Comparison of ENCODE assay signal across 33 cellular contexts in the genomic region with DNA sequence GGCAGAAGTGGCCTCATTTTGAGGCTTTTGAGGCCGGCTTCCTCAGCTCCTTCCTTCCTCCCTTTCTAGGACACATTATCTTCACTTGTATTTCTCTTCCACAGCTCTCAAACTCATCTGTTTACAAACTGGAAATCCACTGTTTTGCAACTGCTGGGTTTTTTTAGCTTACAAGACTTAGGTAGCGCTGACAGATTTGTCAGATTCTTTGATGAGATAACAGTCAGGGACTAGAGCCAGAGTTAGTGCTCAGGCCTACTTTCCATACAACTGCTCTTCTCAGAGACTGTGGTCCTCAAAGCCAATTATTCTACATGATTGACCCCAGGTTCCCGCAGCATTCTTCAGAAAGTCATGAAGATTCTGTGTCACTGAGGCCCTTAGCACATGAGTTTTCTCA. TPM values are rescaled to one million over a fixed set of nuclear protein-coding genes. Genes with fewer than 3 reads are reported as not detected.
"Had no signal": no experiment of that assay in that cellular context is flagged by ENCODE, and none has a peak within 500 bp of the region (broad histone marks: within the 10 kb centered on the region; RNA-seq: fewer than 3 reads in every experiment).

No MANE protein-coding gene starts in this region.

- H3K4me3 Mint-ChIP-seq: dendritic cell treated with granulocyte-macrophage colony-stimulating factor and Interleukin-4, amounts not matched to agents 40 ng/mL and 50 ng/mL, for 4 days; immature natural killer cell; memory B cell; mesothelial cell of epicardium; naive B cell; natural killer cell treated with Interleukin-12 subunit alpha and Interleukin-12 subunit beta and Interleukin-15 and Interleukin-18, amount 100 ng/mL, for 72 hours; neural crest cell; stimulated activated effector memory CD8-positive, alpha-beta T cell treated with anti-CD3 and anti-CD28 coated beads, Interleukin-12 subunit alpha, Interleukin-12 subunit beta, amount 100 ng/mL, for 72 hours had no signal

- H3K9me3 Mint-ChIP-seq: dendritic cell treated with granulocyte-macrophage colony-stimulating factor and Interleukin-4, amounts not matched to agents 40 ng/mL and 50 ng/mL, for 4 days; immature natural killer cell; memory B cell; mesothelial cell of epicardium; naive B cell; natural killer cell treated with Interleukin-12 subunit alpha and Interleukin-12 subunit beta and Interleukin-15 and Interleukin-18, amount 100 ng/mL, for 72 hours; neural crest cell; stimulated activated effector memory CD8-positive, alpha-beta T cell treated with anti-CD3 and anti-CD28 coated beads, Interleukin-12 subunit alpha, Interleukin-12 subunit beta, amount 100 ng/mL, for 72 hours had no signal

- H3K27ac ChIP-seq: colonic mucosa, esophagus muscularis mucosa, foreskin keratinocyte, gastroesophageal sphincter, heart right ventricle, psoas muscle, sigmoid colon, stomach, thyroid gland had no signal

- H3K4me3 ChIP-seq: colonic mucosa, esophagus muscularis mucosa, gastroesophageal sphincter, heart right ventricle, lung, mucosa of descending colon, psoas muscle, sigmoid colon, stomach, thyroid gland had no signal

- H3K36me3 Mint-ChIP-seq: immature natural killer cell; memory B cell; mesothelial cell of epicardium; naive B cell; natural killer cell treated with Interleukin-12 subunit alpha and Interleukin-12 subunit beta and Interleukin-15 and Interleukin-18, amount 100 ng/mL, for 72 hours; stimulated activated effector memory CD8-positive, alpha-beta T cell treated with anti-CD3 and anti-CD28 coated beads, Interleukin-12 subunit alpha, Interleukin-12 subunit beta, amount 100 ng/mL, for 72 hours had no signal

- H3K4me1 ChIP-seq: colonic mucosa, foreskin keratinocyte, heart right ventricle, psoas muscle, thyroid gland had no signal

- H3K4me1 Mint-ChIP-seq: immature natural killer cell; memory B cell; mesothelial cell of epicardium; stimulated activated effector memory CD8-positive, alpha-beta T cell treated with anti-CD3 and anti-CD28 coated beads, Interleukin-12 subunit alpha, Interleukin-12 subunit beta, amount 100 ng/mL, for 72 hours had no signal

- ATAC-seq: foreskin keratinocyte; gastroesophageal sphincter; heart right ventricle; mucosa of descending colon; natural killer cell treated with Interleukin-12 subunit alpha and Interleukin-12 subunit beta and Interleukin-15 and Interleukin-18, amount 100 ng/mL, for 72 hours; psoas muscle; right cardiac atrium; stimulated activated effector memory CD8-positive, alpha-beta T cell treated with anti-CD3 and anti-CD28 coated beads, Interleukin-12 subunit alpha, Interleukin-12 subunit beta, amount 100 ng/mL, for 72 hours had no signal

- H3K27me3 ChIP-seq: colonic mucosa, thyroid gland had no signal

- DNase-seq: colonic mucosa; effector CD8-positive, alpha-beta T cell; foreskin keratinocyte; glutamatergic neuron; heart right ventricle; hypothalamus; immature natural killer cell; islet precursor cell; kidney glomerular epithelial cell; mucosa of descending colon; naive B cell; psoas muscle; right cardiac atrium; sigmoid colon; stimulated activated CD4-positive, alpha-beta T cell treated with anti-CD3 and anti-CD28 coated beads, Interleukin-2, amount 100 ng/mL, for 24 hours; stimulated activated CD4-positive, alpha-beta T cell treated with anti-CD3 and anti-CD28 coated beads, Interleukin-4, amount 100 ng/mL, for 24 hours; stimulated activated naive CD4-positive, alpha-beta T cell treated with Interleukin-2 at 50 U/mL for 16 hours; stomach; thyroid gland had no signal

- H3K9me3 ChIP-seq: colonic mucosa, esophagus muscularis mucosa, gastroesophageal sphincter, heart right ventricle, mucosa of descending colon, psoas muscle, sigmoid colon, stomach, thyroid gland had no signal

- H3K36me3 ChIP-seq: colonic mucosa, esophagus muscularis mucosa, gastroesophageal sphincter, heart right ventricle, sigmoid colon, stomach, thyroid gland had no signal

- H3K27ac Mint-ChIP-seq: dendritic cell treated with granulocyte-macrophage colony-stimulating factor and Interleukin-4, amounts not matched to agents 40 ng/mL and 50 ng/mL, for 4 days; immature natural killer cell; memory B cell; mesothelial cell of epicardium; naive B cell; natural killer cell treated with Interleukin-12 subunit alpha and Interleukin-12 subunit beta and Interleukin-15 and Interleukin-18, amount 100 ng/mL, for 72 hours; stimulated activated effector memory CD8-positive, alpha-beta T cell treated with anti-CD3 and anti-CD28 coated beads, Interleukin-12 subunit alpha, Interleukin-12 subunit beta, amount 100 ng/mL, for 72 hours had no signal

RNA-seq across cellular contexts. Expression of a gene that starts 10.8 kb away (rescaled TPM):
- total RNA-seq: chondrocyte; endothelial cell of umbilical vein; esophagus muscularis mucosa; fibroblast of lung; foreskin keratinocyte; gastroesophageal sphincter; heart right ventricle; mesothelial cell of epicardium; natural killer cell treated with Interleukin-12 subunit alpha and Interleukin-12 subunit beta and Interleukin-15 and Interleukin-18, amount 100 ng/mL, for 72 hours; osteoblast; subcutaneous adipose tissue had no signal
- polyA plus RNA-seq: endothelial cell of umbilical vein, fibroblast of lung, foreskin keratinocyte, heart right ventricle, immature natural killer cell had no signal
